In the genomic region with DNA sequence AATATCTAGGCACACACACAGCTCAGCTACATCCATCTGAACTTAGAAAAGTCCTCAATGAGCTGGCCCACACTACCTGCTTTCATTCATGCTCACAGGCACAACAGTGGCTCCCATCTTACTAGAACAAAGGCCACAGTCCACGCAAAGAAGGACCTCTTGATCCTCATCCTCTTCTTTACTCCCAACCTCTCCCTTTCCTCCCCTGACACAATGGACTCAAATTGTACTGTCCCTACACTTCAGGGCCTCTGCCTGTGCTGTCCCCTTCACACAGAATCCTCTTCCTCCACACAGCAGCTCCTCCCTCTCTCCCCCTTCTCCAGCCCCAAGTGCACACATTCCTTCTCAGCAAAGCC, we compare ENCODE assay signal across 12 cellular contexts. TPM values are rescaled to one million over a fixed set of nuclear protein-coding genes. Genes with fewer than 3 reads are reported as not detected.
A peak's percentile ranks its signal among the peaks of the same experiment; 100 is the strongest.
DNase-seq lines count a peak whose midpoint lies in the region; ATAC-seq and TF ChIP-seq lines count a peak whose summit lies in the region.
"Had no signal": no experiment of that assay in that cellular context is flagged by ENCODE, and none has a peak within 500 bp of the region (broad histone marks: within the 10 kb centered on the region; RNA-seq: fewer than 3 reads in every experiment).

No MANE protein-coding gene starts in this region.

- H3K27me3 Mint-ChIP-seq in endothelial cell (ENCODE audit: unreplicated experiment) (peaks cover 4% of the 10 kb centered on the region), progenitor cell of endocrine pancreas (no peaks in the 10 kb centered on the region)

- peak overlapping the region in 9 of 11 experiments; percentile 54 to 75 (median 71); a peak in 14 of 22 replicates for H3K27ac ChIP-seq in BLaER1 treated with 17β-estradiol and CSF1 and Interleukin-3, amounts not matched to agents 10 nM and 100 nM
- peak overlapping the region in 19 of 59 donors; percentile 23 to 87 (median 72) for H3K27ac ChIP-seq in dorsolateral prefrontal cortex

- H3K27me3 ChIP-seq in BLaER1 treated with 17β-estradiol and CSF1 and Interleukin-3, amounts not matched to agents 10 nM and 100 nM, result no peaks in the 10 kb centered on the region
- no peaks in the 10 kb centered on the region for H3K27me3 ChIP-seq in dorsolateral prefrontal cortex

- H3K4me1 Mint-ChIP-seq in endothelial cell (ENCODE audit: unreplicated experiment), result peaks cover 56% of the 10 kb centered on the region
- H3K4me1 Mint-ChIP-seq in progenitor cell of endocrine pancreas (ENCODE audit: low read depth), result peaks cover 43% of the 10 kb centered on the region

- peak; percentile 34 for ATAC-seq in HG02840 (IDR thresholded peaks at IDR 0.05; ENCODE audit: low FRiP score, unreplicated experiment)

- in situ Hi-C loops in GM13976 (cut with MboI; ENCODE audit: low sequenced_read_pairs, unreplicated experiment), result no loop called here

- H3K36me3 Mint-ChIP-seq in endothelial cell (ENCODE audit: low read depth, unreplicated experiment) (peaks cover 8% of the 10 kb centered on the region), progenitor cell of endocrine pancreas (ENCODE audit: insufficient read depth) (no peaks in the 10 kb centered on the region)

- TF ChIP-seq CTCF in endothelial cell (IDR thresholded peaks at IDR 0.05; ENCODE audit: unreplicated experiment) (no peak), progenitor cell of endocrine pancreas (IDR thresholded peaks at IDR 0.05; ENCODE audit: unreplicated experiment) (no peak), dorsolateral prefrontal cortex (IDR thresholded peaks at IDR 0.05 in 54 of 56, conservative IDR thresholded peaks at IDR 0.05 in 2 of 56; ENCODE audit: low read depth in 1 of 56, partially characterized antibody in 56 of 56) (no peak), GM13976 (IDR thresholded peaks at IDR 0.05; ENCODE audit: borderline replicate concordance, control extremely low read depth, extremely low read depth, insufficient read depth, missing control alignments) (no peak)

- H3K4me3 Mint-ChIP-seq in endothelial cell (ENCODE audit: unreplicated experiment), result no peak overlapping the region
- H3K4me3 Mint-ChIP-seq in progenitor cell of endocrine pancreas (ENCODE audit: low read depth), result no peak overlapping the region

- H3K9me3 Mint-ChIP-seq in endothelial cell (ENCODE audit: unreplicated experiment), result no peaks in the 10 kb centered on the region
- no peaks in the 10 kb centered on the region for H3K9me3 Mint-ChIP-seq in progenitor cell of endocrine pancreas (ENCODE audit: low read depth)

- H3K4me1 ChIP-seq in BLaER1 treated with 17β-estradiol and CSF1 and Interleukin-3, amounts not matched to agents 10 nM and 100 nM, result peaks cover 61 to 96% (median 86%) of the 10 kb centered on the region in 10 experiments

- 0 out of 22 replicates have a peak, but pooled peaks cover 0 to 4% (median 0%) of the 10 kb centered on the region in 11 experiments for H3K36me3 ChIP-seq in BLaER1 treated with 17β-estradiol and CSF1 and Interleukin-3, amounts not matched to agents 10 nM and 100 nM

- peak overlapping the region; percentile 79 to 92 (median 86) for H3K4me2 ChIP-seq in BLaER1 treated with 17β-estradiol and CSF1 and Interleukin-3, amounts not matched to agents 10 nM and 100 nM

- H3K4me3 ChIP-seq in BLaER1 treated with 17β-estradiol and CSF1 and Interleukin-3, amounts not matched to agents 10 nM and 100 nM, result no peak overlapping the region
- no peak overlapping the region for H3K4me3 ChIP-seq in dorsolateral prefrontal cortex

- DNase-seq in endothelial cell (ENCODE audit: low spot score), result no peak
- DNase-seq in progenitor cell of endocrine pancreas (ENCODE audit: low spot score, unreplicated experiment), result no peak
- no peak for DNase-seq in SIG-M5 treated with dmso at 0.1 percent for 504 hours (lab: John Stamatoyannopoulos, UW; ENCODE audit: unreplicated experiment)
- DNase-seq in dorsolateral prefrontal cortex, result no peak
- DNase-seq in D341Med (ENCODE audit: low spot score), result no peak
- DNase-seq in GM13976 (ENCODE audit: low spot score), result no peak
- DNase-seq: activated CD4-positive, CD25-positive, alpha-beta regulatory T cell; NCI-H345; RPMI8226; stimulated activated CD4-positive, alpha-beta T cell treated with anti-CD3 and anti-CD28 coated beads, Interleukin-2, amount 100 ng/mL, for 48 hours had no signal

- peaks cover 0 to 22% (median 0%) of the 10 kb centered on the region in 11 experiments; a peak in 6 of 22 replicates for H4K20me1 ChIP-seq in BLaER1 treated with 17β-estradiol and CSF1 and Interleukin-3, amounts not matched to agents 10 nM and 100 nM

- intact Hi-C loops in dorsolateral prefrontal cortex (cut with DNase I), result no loop called here

- no peaks in the 10 kb centered on the region for H3K9me3 ChIP-seq in BLaER1 treated with 17β-estradiol and CSF1 and Interleukin-3, amounts not matched to agents 10 nM and 100 nM (replicated peaks in 1 of 11)

- H3K27ac Mint-ChIP-seq in endothelial cell (ENCODE audit: unreplicated experiment) (peak overlapping the region; percentile 84), progenitor cell of endocrine pancreas (peak overlapping the region; percentile 63)

- H3K9ac ChIP-seq in BLaER1 treated with 17β-estradiol and CSF1 and Interleukin-3, amounts not matched to agents 10 nM and 100 nM, result peak overlapping the region in 9 of 11 experiments; percentile 39 to 65 (median 56); a peak in 13 of 22 replicates

RNA-seq across cellular contexts. Expression of gene SMCO4, which starts 12.7 kb away (rescaled TPM):
- total RNA-seq in endothelial cell (ENCODE audit: unreplicated experiment) (23.7 TPM), progenitor cell of endocrine pancreas (25.9 and 26.5 TPM in 2 replicates), dorsolateral prefrontal cortex (10 to 100 TPM in 65 of 120 experiments, 1 to 10 TPM in 55; 3.1 to 22.5 (median 10.8) TPM)
